8 cellular contexts compared by ENCODE assay signal in genomic region chr11:35173011-35173511, GRCh38. TPM values are rescaled to one million over a fixed set of nuclear protein-coding genes. Genes with fewer than 3 reads are reported as not detected.
DNase-seq lines count a peak whose midpoint lies in the region; ATAC-seq and TF ChIP-seq lines count a peak whose summit lies in the region.

No MANE protein-coding gene starts in this region.

- DNase-seq in activated naive CD8-positive, alpha-beta T cell treated with anti-CD3 and anti-CD28 coated beads for 36 hours: no peak
- DNase-seq in osteocyte (ENCODE audit: extremely low spot score, unreplicated experiment): no peak
- no peak for DNase-seq in NCI-H345 treated with DMSO at 0.1 percent for 48 hours (lab: John Stamatoyannopoulos, UW; ENCODE audit: unreplicated experiment)
- DNase-seq in NCI-H524 treated with DMSO at 0.1 percent for 48 hours (lab: John Stamatoyannopoulos, UW): no peak
- DNase-seq in nucleus accumbens (lab: John Stamatoyannopoulos, UW): no peak
- no peak for DNase-seq in KBM-7

- peak overlapping the region; percentile 47 for H3K4me3 Mint-ChIP-seq in activated naive CD8-positive, alpha-beta T cell treated with anti-CD3 and anti-CD28 coated beads for 36 hours
- no peak overlapping the region for H3K4me3 Mint-ChIP-seq in osteocyte (ENCODE audit: unreplicated experiment)

- in situ Hi-C loops in KBM-7 (cut with MboI; ENCODE audit: low pct_unique_long_range_greater_than_20kb, low sequenced_read_pairs): no loop called here

- H3K36me3 Mint-ChIP-seq in activated naive CD8-positive, alpha-beta T cell treated with anti-CD3 and anti-CD28 coated beads for 36 hours: peaks cover 81% of the 10 kb centered on the region
- H3K36me3 Mint-ChIP-seq in osteocyte (ENCODE audit: unreplicated experiment): peaks cover 15% of the 10 kb centered on the region

- peaks cover 90% of the 10 kb centered on the region for H3K4me1 Mint-ChIP-seq in activated naive CD8-positive, alpha-beta T cell treated with anti-CD3 and anti-CD28 coated beads for 36 hours
- peaks cover 72% of the 10 kb centered on the region for H3K4me1 Mint-ChIP-seq in osteocyte (ENCODE audit: unreplicated experiment)

- no peaks in the 10 kb centered on the region for H3K9me3 Mint-ChIP-seq in activated naive CD8-positive, alpha-beta T cell treated with anti-CD3 and anti-CD28 coated beads for 36 hours
- no peaks in the 10 kb centered on the region for H3K9me3 Mint-ChIP-seq in osteocyte (ENCODE audit: unreplicated experiment)

- no peak for TF ChIP-seq CTCF in osteocyte (IDR thresholded peaks at IDR 0.05)

- H3K27ac Mint-ChIP-seq in activated naive CD8-positive, alpha-beta T cell treated with anti-CD3 and anti-CD28 coated beads for 36 hours: peak overlapping the region; percentile 88
- H3K27ac Mint-ChIP-seq in osteocyte (ENCODE audit: unreplicated experiment): peak overlapping the region; percentile 90

- no peaks in the 10 kb centered on the region for H3K27me3 Mint-ChIP-seq in activated naive CD8-positive, alpha-beta T cell treated with anti-CD3 and anti-CD28 coated beads for 36 hours
- no peaks in the 10 kb centered on the region for H3K27me3 Mint-ChIP-seq in osteocyte (ENCODE audit: unreplicated experiment)

- ATAC-seq in GM19043 (IDR thresholded peaks at IDR 0.05; ENCODE audit: low read depth, unreplicated experiment) (peak; percentile 53), HG03045 (IDR thresholded peaks at IDR 0.05; ENCODE audit: unreplicated experiment) (peak; percentile 48)

RNA-seq across cellular contexts. Expression of gene CD44, which starts 34.1 kb away (rescaled TPM):
- 100 to 1,000 TPM; 380 to 428 TPM for total RNA-seq in activated naive CD8-positive, alpha-beta T cell treated with anti-CD3 and anti-CD28 coated beads for 36 hours
- 283 and 309 TPM in 2 replicates for total RNA-seq in osteocyte
